Comparison of ENCODE assay signal across 8 cellular contexts in genomic region chr11:536841-537621, GRCh38. TPM values are rescaled to one million over a fixed set of nuclear protein-coding genes. Genes with fewer than 3 reads are reported as not detected.
DNase-seq lines count a peak whose midpoint lies in the region; ATAC-seq and TF ChIP-seq lines count a peak whose summit lies in the region.

A gene with protein sequence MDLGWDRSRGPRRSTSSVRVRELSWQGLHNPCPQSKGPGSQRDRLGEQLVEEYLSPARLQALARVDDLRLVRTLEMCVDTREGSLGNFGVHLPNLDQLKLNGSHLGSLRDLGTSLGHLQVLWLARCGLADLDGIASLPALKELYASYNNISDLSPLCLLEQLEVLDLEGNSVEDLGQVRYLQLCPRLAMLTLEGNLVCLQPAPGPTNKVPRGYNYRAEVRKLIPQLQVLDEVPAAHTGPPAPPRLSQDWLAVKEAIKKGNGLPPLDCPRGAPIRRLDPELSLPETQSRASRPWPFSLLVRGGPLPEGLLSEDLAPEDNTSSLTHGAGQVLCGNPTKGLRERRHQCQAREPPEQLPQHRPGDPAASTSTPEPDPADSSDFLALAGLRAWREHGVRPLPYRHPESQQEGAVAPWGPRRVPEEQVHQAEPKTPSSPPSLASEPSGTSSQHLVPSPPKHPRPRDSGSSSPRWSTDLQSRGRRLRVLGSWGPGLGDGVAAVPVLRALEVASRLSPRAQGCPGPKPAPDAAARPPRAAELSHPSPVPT (plus strand): TSS chr11:537527. CDS start chr11:540685, 3,158 bp downstream.

- intact Hi-C loops in tibial artery (cut with DNase I; ENCODE audit: low total_unique reads) = loop anchor here (10.0 kb wide), 1 partner anchor 232 kb away; the partner anchor contains the start of gene IFITM2

- peaks cover 13% of the 10 kb centered on the region for H3K4me1 Mint-ChIP-seq in osteocyte (ENCODE audit: unreplicated experiment)

- H3K9me3 ChIP-seq in HUES64 (ENCODE audit: insufficient read depth, low read depth, low read length) = no peaks in the 10 kb centered on the region
- no peaks in the 10 kb centered on the region for H3K9me3 ChIP-seq in Peyer's patch
- H3K9me3 ChIP-seq in tibial artery = no peaks in the 10 kb centered on the region

- no peaks in the 10 kb centered on the region for H3K27me3 Mint-ChIP-seq in osteocyte (ENCODE audit: unreplicated experiment)

- H3K36me3 ChIP-seq in HUES64 (ENCODE audit: insufficient read depth, low read length) = peaks cover 16% of the 10 kb centered on the region
- peaks cover 0 to 16% (median 0%) of the 10 kb centered on the region in 3 donors for H3K36me3 ChIP-seq in Peyer's patch
- peaks cover 15 to 16% (median 16%) of the 10 kb centered on the region in 3 donors for H3K36me3 ChIP-seq in tibial artery

- H3K27me3 ChIP-seq in HUES64 (ENCODE audit: insufficient read depth, low read length) (peaks cover 23% of the 10 kb centered on the region), Peyer's patch (no peaks in the 10 kb centered on the region), foreskin keratinocyte (no peaks in the 10 kb centered on the region), tibial artery (peaks cover 0 to 11% of the 10 kb centered on the region in 2 donors)

- WGBS in HUES64 = 3% methylated on average over 93 of the region's 93 CpGs

- peak in 1 of 2 donors; percentile 10 for TF ChIP-seq POLR2A in Peyer's patch (IDR thresholded peaks at IDR 0.05)

- ATAC-seq in foreskin keratinocyte = peak; percentile 48

- DNase-seq in COR-L47 (lab: John Stamatoyannopoulos, UW) (peak; percentile 69), GM20000 (ENCODE audit: low spot score) (peak; percentile 98), Peyer's patch (peak; percentile 90 to 98 (median 98)), foreskin keratinocyte (peak; percentile 42 to 57), osteocyte (ENCODE audit: extremely low spot score, unreplicated experiment) (peak; percentile 93), tibial artery (peak; percentile 65 to 83)
- DNase-seq in activated effector memory CD4-positive, alpha-beta T cell treated with Interleukin-2 at 50 U/mL for 16 hours = peak; percentile 83

- H3K27ac Mint-ChIP-seq in osteocyte (ENCODE audit: unreplicated experiment) = peak within 1 kb of the TSS; percentile 79

- H3K9ac ChIP-seq in HUES64 (ENCODE audit: low read depth, low read length) = peak within 1 kb of the TSS; percentile 57; the same call in 1 of the 2 replicates

- H3K36me3 Mint-ChIP-seq in osteocyte (ENCODE audit: unreplicated experiment) = peaks cover 3% of the 10 kb centered on the region

- H3K4me1 ChIP-seq in HUES64 (ENCODE audit: insufficient read depth, low read length) = peaks cover 4% of the 10 kb centered on the region; the same call in 1 of the 2 replicates
- H3K4me1 ChIP-seq in Peyer's patch = peaks cover 0 to 33% (median 26%) of the 10 kb centered on the region in 4 donors
- no peaks in the 10 kb centered on the region for H3K4me1 ChIP-seq in foreskin keratinocyte
- H3K4me1 ChIP-seq in tibial artery = peaks cover 3 to 44% (median 34%) of the 10 kb centered on the region in 4 donors

- H3K27ac ChIP-seq in HUES64 (ENCODE audit: low read depth, low read length) (no peak within 1 kb of the TSS; the same call in 1 of the 2 replicates), Peyer's patch (peak within 1 kb of the TSS; percentile 44 to 98 (median 86)), foreskin keratinocyte (no peak within 1 kb of the TSS), tibial artery (peak within 1 kb of the TSS; percentile 17 to 72)

- TF ChIP-seq CTCF in GM20000 (IDR thresholded peaks at IDR 0.05; ENCODE audit: extremely low read depth, missing control alignments) (no peak), Peyer's patch (IDR thresholded peaks at IDR 0.05) (peak in 1 of 6 experiments; percentile 5), foreskin keratinocyte (conservative IDR thresholded peaks at IDR 0.05) (peak; percentile 6), osteocyte (IDR thresholded peaks at IDR 0.05) (no peak), tibial artery (IDR thresholded peaks at IDR 0.05) (no peak)

- peak within 1 kb of the TSS; percentile 81 for H3K4me3 Mint-ChIP-seq in osteocyte (ENCODE audit: unreplicated experiment)

- peak within 1 kb of the TSS; percentile 81 for H3K4me3 ChIP-seq in HUES64 (ENCODE audit: low read length)
- peak within 1 kb of the TSS; percentile 56 to 93 (median 70) for H3K4me3 ChIP-seq in Peyer's patch
- peak within 1 kb of the TSS; percentile 81 to 98 for H3K4me3 ChIP-seq in tibial artery

- H3K9me3 Mint-ChIP-seq in osteocyte (ENCODE audit: unreplicated experiment) = no peaks in the 10 kb centered on the region

RNA-seq across cellular contexts. Expression of the gene that starts here (rescaled TPM):
- polyA plus RNA-seq in HUES64 (2013, experiment 1 of 2) = 0.55 TPM
- 1.0 TPM for polyA plus RNA-seq in HUES64 (2013, experiment 2 of 2)
- total RNA-seq in Peyer's patch = 1 to 10 TPM in 2 of 4 donors, under 1 TPM in 2; 0.67 to 4.1 (median 2.4) TPM
- total RNA-seq in foreskin keratinocyte = 0.28 and 0.48 TPM in 2 replicates
- 0.30 and 0.47 TPM in 2 replicates for polyA plus RNA-seq in foreskin keratinocyte
- 3.2 and 3.7 TPM in 2 replicates for total RNA-seq in osteocyte

Comparison
In these comparisons a context has a peak if more than half of its experiments do, and no peak if none do; other contexts are left out.
1. Peak in DNase-seq and ATAC-seq in foreskin keratinocyte; RNA of the gene not detected or under 1 TPM.
2. H3K27ac ChIP-seq: peak in Peyer's patch (4 of 4) and tibial artery (2 of 2); none in HUES64 (single experiment) and foreskin keratinocyte (single experiment).
3. Peak in every context shown above with its lines, with median percentiles within 50 percentile points of each other: DNase-seq and H3K4me3 ChIP-seq.